13 cellular contexts compared by ENCODE assay signal in genomic region chr7:2802082-2802481, GRCh38. TPM values are rescaled to one million over a fixed set of nuclear protein-coding genes. Genes with fewer than 3 reads are reported as not detected.
DNase-seq lines count a peak whose midpoint lies in the region; ATAC-seq, FAIRE-seq and TF ChIP-seq lines count a peak whose summit lies in the region.
"Had no signal": no experiment of that assay in that cellular context is flagged by ENCODE, and none has a peak within 500 bp of the region (broad histone marks: within the 10 kb centered on the region; RNA-seq: fewer than 3 reads in every experiment).

No MANE protein-coding gene starts in this region.

- H3K4me3 Mint-ChIP-seq in endodermal cell, result no peak overlapping the region
- no peak overlapping the region for H3K4me3 Mint-ChIP-seq in progenitor cell of endocrine pancreas (ENCODE audit: low read depth)

- no peaks in the 10 kb centered on the region for H3K27me3 ChIP-seq in endodermal cell (ENCODE audit: control insufficient read depth, insufficient read depth, low read length, poor library complexity, severe bottlenecking)
- H3K27me3 ChIP-seq in uterus, result no peaks in the 10 kb centered on the region
- H3K27me3 ChIP-seq: SJCRH30 had no signal

- H3K27ac ChIP-seq in endodermal cell (ENCODE audit: low read depth, low read length), result no peak overlapping the region
- H3K27ac ChIP-seq in uterus, result peak overlapping the region in 1 of 2 donors; percentile 60
- H3K27ac ChIP-seq: SJCRH30 had no signal

- TF ChIP-seq CTCF in endodermal cell (conservative IDR thresholded peaks at IDR 0.05), result no peak
- TF ChIP-seq CTCF in progenitor cell of endocrine pancreas (IDR thresholded peaks at IDR 0.05; ENCODE audit: unreplicated experiment), result no peak
- TF ChIP-seq CTCF in uterus (IDR thresholded peaks at IDR 0.05), result no peak

- H3K4me3 ChIP-seq in endodermal cell (ENCODE audit: low read length) (no peak overlapping the region), uterus (no peak overlapping the region)
- H3K4me3 ChIP-seq: SJCRH30 had no signal

- H3K27ac Mint-ChIP-seq in endodermal cell, result peak overlapping the region; percentile 88
- peak overlapping the region; percentile 43 for H3K27ac Mint-ChIP-seq in progenitor cell of endocrine pancreas

- peak; percentile 51 for FAIRE-seq in RCC 7860 (lab: Jason Lieb, UNC)
- FAIRE-seq: GM12892 had no signal

- TF ChIP-seq POLR2A in uterus (IDR thresholded peaks at IDR 0.05), result no peak

- peaks cover 16% of the 10 kb centered on the region for H3K4me1 ChIP-seq in endodermal cell (ENCODE audit: control insufficient read depth, insufficient read depth, low read length)
- peaks cover 0 to 2% of the 10 kb centered on the region in 2 donors for H3K4me1 ChIP-seq in uterus

- H3K9me3 Mint-ChIP-seq in endodermal cell, result no peaks in the 10 kb centered on the region
- peaks cover 13% of the 10 kb centered on the region for H3K9me3 Mint-ChIP-seq in progenitor cell of endocrine pancreas (ENCODE audit: low read depth)

- H3K9ac ChIP-seq in endodermal cell (ENCODE audit: extremely low read depth, low read length, poor library complexity, severe bottlenecking), result no peak overlapping the region

- peak; percentile 68 for DNase-seq in ELR (ENCODE audit: low read depth)
- DNase-seq in RCC 7860 (ENCODE audit: low spot score), result no peak
- DNase-seq in endodermal cell, result no peak
- DNase-seq in progenitor cell of endocrine pancreas (ENCODE audit: low spot score, unreplicated experiment), result no peak
- no peak for DNase-seq in uterus
- no peak for DNase-seq in anterior cingulate cortex (lab: John Stamatoyannopoulos, UW)
- DNase-seq in NCI-H524 (lab: John Stamatoyannopoulos, UW), result no peak
- DNase-seq: activated effector memory CD4-positive, alpha-beta T cell treated with Interleukin-2 at 50 U/mL for 16 hours; DMS 273 treated with DMSO at 0.1 percent for 48 hours; NCI-H526; SJCRH30 had no signal

- H3K36me3 Mint-ChIP-seq in endodermal cell (ENCODE audit: low read depth), result no peaks in the 10 kb centered on the region
- H3K36me3 Mint-ChIP-seq in progenitor cell of endocrine pancreas (ENCODE audit: insufficient read depth), result peaks cover 12% of the 10 kb centered on the region

- H3K36me3 ChIP-seq in endodermal cell (ENCODE audit: control insufficient read depth, insufficient read depth, low read length), result no peaks in the 10 kb centered on the region
- no peaks in the 10 kb centered on the region for H3K36me3 ChIP-seq in uterus
- H3K36me3 ChIP-seq: SJCRH30 had no signal

- H3K9me3 ChIP-seq in endodermal cell (ENCODE audit: control insufficient read depth, low read length), result no peaks in the 10 kb centered on the region
- no peaks in the 10 kb centered on the region for H3K9me3 ChIP-seq in uterus
- H3K9me3 ChIP-seq: SJCRH30 had no signal

- no peak for ATAC-seq in GM18519 (IDR thresholded peaks at IDR 0.05; ENCODE audit: low FRiP score, unreplicated experiment)

- 95% methylated on average over 2 of the region's 2 CpGs; no CpG with 5 or more reads in 1 of the 2 experiments for WGBS in endodermal cell (ENCODE audit: insufficient coverage in 1 of 2, insufficient read length in 1 of 2), 2 experiments

- intact Hi-C loops in uterus (cut with DNase I; ENCODE audit: low total_unique reads), result no loop called here

- peaks cover 53% of the 10 kb centered on the region for H3K4me1 Mint-ChIP-seq in endodermal cell
- peaks cover 38% of the 10 kb centered on the region for H3K4me1 Mint-ChIP-seq in progenitor cell of endocrine pancreas (ENCODE audit: low read depth)

- H3K27me3 Mint-ChIP-seq in endodermal cell (ENCODE audit: insufficient read depth) (no peaks in the 10 kb centered on the region), progenitor cell of endocrine pancreas (no peaks in the 10 kb centered on the region)

RNA-seq across cellular contexts. Expression of gene GNA12, which starts 42.0 kb away (rescaled TPM):
- total RNA-seq in endodermal cell, result 10 to 100 TPM; 55.0 to 64.7 TPM
- 45.7 TPM for polyA plus RNA-seq in endodermal cell (2013, experiment 1 of 2)
- polyA plus RNA-seq in endodermal cell (2013, experiment 2 of 2), result 44.9 TPM
- total RNA-seq in progenitor cell of endocrine pancreas, result 65.4 and 68.6 TPM in 2 replicates
- total RNA-seq in uterus, result 100 to 1,000 TPM in 1 of 4 donors, 10 to 100 TPM in 3; 20.5 to 109 (median 50.3) TPM
